In the genomic region with DNA sequence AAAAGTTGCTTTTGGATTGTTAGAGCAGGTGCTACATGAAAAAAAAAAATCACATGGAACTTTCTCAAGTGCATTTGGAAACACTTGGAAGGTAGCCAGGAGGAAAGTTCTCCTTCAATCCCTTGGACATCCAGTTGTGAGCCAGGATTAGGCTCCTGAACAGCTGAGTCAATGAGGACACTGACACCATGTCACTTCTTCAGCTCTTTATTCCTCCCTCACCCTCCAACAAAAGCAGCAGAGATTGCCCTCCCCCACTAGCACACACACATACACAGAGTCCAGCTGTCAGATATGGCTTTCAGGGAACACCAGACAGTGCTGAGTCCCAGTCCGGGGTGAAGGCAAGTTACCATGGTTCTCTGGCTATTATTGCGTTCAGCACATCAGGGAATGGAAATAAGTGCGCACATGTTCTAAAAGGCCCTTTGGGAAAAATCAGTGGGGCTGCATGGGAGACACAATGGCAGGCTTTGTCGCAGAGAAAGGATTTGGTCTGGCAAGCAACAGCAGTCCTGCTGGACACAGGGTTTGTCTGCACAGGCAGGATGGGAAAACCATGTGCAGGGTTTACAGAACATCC, we compare ENCODE assay signal across 9 cellular contexts.
DNase-seq lines count a peak whose midpoint lies in the region; ATAC-seq and TF ChIP-seq lines count a peak whose summit lies in the region.
"Had no signal": no experiment of that assay in that cellular context is flagged by ENCODE, and none has a peak within 500 bp of the region (broad histone marks: within the 10 kb centered on the region; RNA-seq: fewer than 3 reads in every experiment).

No MANE protein-coding gene starts in this region.

- H3K27ac ChIP-seq in GM23338 (ENCODE audit: low read depth) (no peak overlapping the region), SJCRH30 (peak overlapping the region; percentile 79), gastroesophageal sphincter (peak overlapping the region in 3 of 4 donors; percentile 11 to 32 (median 29)), trophoblast cell (ENCODE audit: low read depth, low read length) (no peak overlapping the region), tibial artery (no peak overlapping the region)

- no peak overlapping the region for H3K4me3 Mint-ChIP-seq in GM23338
- H3K4me3 Mint-ChIP-seq: activated CD4-positive, alpha-beta memory T cell treated with anti-CD3 and anti-CD28 coated beads for 36 hours had no signal

- no peak overlapping the region for H2BK5ac ChIP-seq in trophoblast cell (ENCODE audit: low read depth, low read length, poor library complexity)

- no peaks in the 10 kb centered on the region for H3K79me1 ChIP-seq in trophoblast cell (ENCODE audit: low read length)

- H3K27me3 Mint-ChIP-seq in GM23338 (ENCODE audit: insufficient read depth, low read depth, poor library complexity), result no peaks in the 10 kb centered on the region

- H3K9me3 ChIP-seq in SJCRH30 (replicated peaks) (no peaks in the 10 kb centered on the region), gastroesophageal sphincter (no peaks in the 10 kb centered on the region), trophoblast cell (ENCODE audit: insufficient read depth, low read depth, low read length) (no peaks in the 10 kb centered on the region), tibial artery (no peaks in the 10 kb centered on the region)

- H3K27ac Mint-ChIP-seq in GM23338, result no peak overlapping the region
- H3K27ac Mint-ChIP-seq: activated CD4-positive, alpha-beta memory T cell treated with anti-CD3 and anti-CD28 coated beads for 36 hours had no signal

- H4K20me1 ChIP-seq in GM23338 (replicated peaks; ENCODE audit: insufficient read depth), result no peaks in the 10 kb centered on the region

- TF ChIP-seq CTCF in GM23338 (conservative IDR thresholded peaks at IDR 0.05; ENCODE audit: low read depth in 2 of 2), result no peak
- TF ChIP-seq CTCF in gastroesophageal sphincter (IDR thresholded peaks at IDR 0.05), result peak in 1 of 4 experiments; percentile 14
- TF ChIP-seq CTCF in GM13977 (IDR thresholded peaks at IDR 0.05; ENCODE audit: extremely low read depth, insufficient read depth, missing control alignments), result no peak
- no peak for TF ChIP-seq CTCF in tibial artery (IDR thresholded peaks at IDR 0.05)

- no peak overlapping the region for H3K4ac ChIP-seq in trophoblast cell (ENCODE audit: low read depth, low read length)

- H2AFZ ChIP-seq in GM23338 (peak overlapping the region; percentile 29; the same call in 1 of the 2 replicates), trophoblast cell (ENCODE audit: insufficient read depth, low read length, poor library complexity) (peak overlapping the region; percentile 30)

- no peaks in the 10 kb centered on the region for H3F3A ChIP-seq in GM23338 (replicated peaks; ENCODE audit: low read depth)

- intact Hi-C loops in tibial artery (cut with DNase I; ENCODE audit: low total_unique reads) (no loop called here), posterior vena cava (cut with DNase I) (no loop called here)

- no peak overlapping the region for H2BK120ac ChIP-seq in trophoblast cell (ENCODE audit: insufficient read depth, low read length, poor library complexity)

- H3K4me1 ChIP-seq in GM23338 (ENCODE audit: insufficient read depth) (no peaks in the 10 kb centered on the region), SJCRH30 (peaks cover 9% of the 10 kb centered on the region), gastroesophageal sphincter (peaks cover 0 to 10% (median 0%) of the 10 kb centered on the region in 3 donors), trophoblast cell (ENCODE audit: control insufficient read depth in 1 of 2, insufficient read depth in 2 of 2, low read length in 2 of 2) (no peaks in the 10 kb centered on the region), tibial artery (peaks cover 0 to 11% (median 0%) of the 10 kb centered on the region in 4 donors)

- no peak overlapping the region for H3K9ac ChIP-seq in trophoblast cell (ENCODE audit: low read length)

- H3K79me2 ChIP-seq in GM23338 (replicated peaks; ENCODE audit: insufficient read depth) (no peaks in the 10 kb centered on the region), trophoblast cell (ENCODE audit: control insufficient read depth, insufficient read depth, low read length, poor library complexity) (no peaks in the 10 kb centered on the region)

- 62% methylated on average over 3 of the region's 4 CpGs; no CpG with 5 or more reads in 1 of the 2 donors for WGBS in gastroesophageal sphincter (ENCODE audit: low coverage in 1 of 2), 2 donors
- no CpG with 5 or more reads among the region's 4 CpGs for WGBS in trophoblast cell (ENCODE audit: extremely low coverage, insufficient coverage, insufficient read length)

- no peak overlapping the region for H3K4me3 ChIP-seq in GM23338
- H3K4me3 ChIP-seq in SJCRH30, result peak overlapping the region; percentile 38
- H3K4me3 ChIP-seq in gastroesophageal sphincter, result no peak overlapping the region
- no peak overlapping the region for H3K4me3 ChIP-seq in trophoblast cell (ENCODE audit: low read depth, low read length)
- H3K4me3 ChIP-seq in tibial artery, result no peak overlapping the region

- no peaks in the 10 kb centered on the region for H3K27me3 ChIP-seq in GM23338 (ENCODE audit: insufficient read depth)
- no peaks in the 10 kb centered on the region for H3K27me3 ChIP-seq in SJCRH30
- no peaks in the 10 kb centered on the region for H3K27me3 ChIP-seq in gastroesophageal sphincter
- no peaks in the 10 kb centered on the region for H3K27me3 ChIP-seq in trophoblast cell (ENCODE audit: insufficient read depth, low read length)
- H3K27me3 ChIP-seq in tibial artery, result no peaks in the 10 kb centered on the region

- no peak overlapping the region for H4K12ac ChIP-seq in trophoblast cell (ENCODE audit: low read depth, low read length)

- H2AK5ac ChIP-seq in trophoblast cell (ENCODE audit: low read length), result no peak overlapping the region

- no peak overlapping the region for H2BK12ac ChIP-seq in trophoblast cell (ENCODE audit: low read length)

- DNase-seq in GM23338 (ENCODE audit: low spot score) (no peak), SJCRH30 (peak; percentile 95 to 99), trophoblast cell (no peak), GM13977 (ENCODE audit: low spot score) (no peak), tibial artery (no peak), posterior vena cava (ENCODE audit: low spot score) (no peak), SIG-M5 (lab: John Stamatoyannopoulos, UW) (no peak)
- DNase-seq: activated CD4-positive, alpha-beta memory T cell treated with anti-CD3 and anti-CD28 coated beads for 36 hours had no signal

- no peaks in the 10 kb centered on the region for H3K9me3 Mint-ChIP-seq in GM23338
- H3K9me3 Mint-ChIP-seq: activated CD4-positive, alpha-beta memory T cell treated with anti-CD3 and anti-CD28 coated beads for 36 hours had no signal

- TF ChIP-seq POLR2A in gastroesophageal sphincter (IDR thresholded peaks at IDR 0.05), result no peak

- H3K36me3 ChIP-seq in GM23338 (ENCODE audit: insufficient read depth) (no peaks in the 10 kb centered on the region), SJCRH30 (no peaks in the 10 kb centered on the region), gastroesophageal sphincter (no peaks in the 10 kb centered on the region), trophoblast cell (ENCODE audit: control insufficient read depth in 1 of 2, insufficient read depth in 2 of 2, low read length in 2 of 2) (no peaks in the 10 kb centered on the region), tibial artery (no peaks in the 10 kb centered on the region)

- no peak overlapping the region for H4K91ac ChIP-seq in trophoblast cell (ENCODE audit: low read depth, low read length)

- no peak overlapping the region for H3K23ac ChIP-seq in trophoblast cell (ENCODE audit: low read length)

- no peak overlapping the region for H3K18ac ChIP-seq in trophoblast cell (ENCODE audit: low read length)

- H3K9me2 ChIP-seq in GM23338 (ENCODE audit: insufficient read depth), result no peaks in the 10 kb centered on the region

- no peak overlapping the region for H4K8ac ChIP-seq in trophoblast cell (ENCODE audit: low read depth, low read length)

- no peaks in the 10 kb centered on the region for H3K36me3 Mint-ChIP-seq in GM23338 (ENCODE audit: low read depth)
- H3K36me3 Mint-ChIP-seq: activated CD4-positive, alpha-beta memory T cell treated with anti-CD3 and anti-CD28 coated beads for 36 hours had no signal

- H3K4me1 Mint-ChIP-seq in GM23338, result no peaks in the 10 kb centered on the region; the same call in 2 of the 3 replicates

- TF ChIP-seq EP300 in gastroesophageal sphincter (IDR thresholded peaks at IDR 0.05), result no peak

- ATAC-seq in GM23338 (no peak), gastroesophageal sphincter (peak; percentile 68)

- H3K14ac ChIP-seq in trophoblast cell (ENCODE audit: low read length), result no peak overlapping the region

- H3K4me2 ChIP-seq in GM23338 (no peak overlapping the region), trophoblast cell (ENCODE audit: low read length) (no peak overlapping the region)

- in situ Hi-C loops in GM13977 (cut with MboI; ENCODE audit: low pct_unique_long_range_greater_than_20kb, low sequenced_read_pairs, unreplicated experiment), result no loop called here

TF ChIP-seq in GM23338, 12 proteins besides CTCF, POLR2A, EP300 and RAD21 (continues in another document):
- TF ChIP-seq REST (IDR thresholded peaks at IDR 0.05; ENCODE audit: unreplicated experiment) (no peak), NANOG (IDR thresholded peaks at IDR 0.05; ENCODE audit: borderline replicate concordance) (no peak), ZNF331 (CRISPR knock-in tag; IDR thresholded peaks at IDR 0.05; ENCODE audit: low read depth) (no peak), POLR2AphosphoS5 (IDR thresholded peaks at IDR 0.05; ENCODE audit: low read depth) (no peak)

Comparison
In these comparisons a context has a peak if more than half of its experiments do, and no peak if none do; other contexts are left out.
1. DNase-seq: peak in SJCRH30 (2 of 2); none in GM23338 (single experiment), trophoblast cell (0 of 2), GM13977 (single experiment), tibial artery (0 of 2), posterior vena cava (single experiment) and SIG-M5 (single experiment).
2. H3K27ac ChIP-seq: peak in SJCRH30 (single experiment) and gastroesophageal sphincter (3 of 4); none in GM23338 (single experiment), trophoblast cell (single experiment) and tibial artery (0 of 2).